Comparison of ENCODE assay signal across 16 cellular contexts in the genomic region with DNA sequence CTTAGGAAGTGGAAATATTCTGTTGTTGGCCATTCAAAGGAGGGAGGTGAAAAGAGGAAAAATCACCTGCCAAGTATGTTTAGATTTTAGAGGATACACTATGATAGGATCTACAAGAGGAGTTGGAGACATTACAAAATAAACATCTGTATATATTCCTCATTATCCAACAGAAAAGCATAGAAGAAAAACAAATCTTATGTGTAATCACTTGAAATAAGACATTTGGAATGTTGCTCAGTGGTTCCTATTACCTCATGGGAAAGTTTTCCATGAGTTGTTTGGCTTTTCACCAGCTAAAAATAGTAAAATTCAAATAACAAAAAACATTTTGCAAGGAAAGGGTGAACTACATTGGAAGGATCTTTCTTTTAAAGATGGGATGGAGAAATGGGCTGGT.
A peak's percentile ranks its signal among the peaks of the same experiment; 100 is the strongest.
DNase-seq lines count a peak whose midpoint lies in the region; ATAC-seq and TF ChIP-seq lines count a peak whose summit lies in the region.
"Had no signal": no experiment of that assay in that cellular context is flagged by ENCODE, and none has a peak within 500 bp of the region (broad histone marks: within the 10 kb centered on the region; RNA-seq: fewer than 3 reads in every experiment).

No MANE protein-coding gene starts in this region.

- no peaks in the 10 kb centered on the region for H3K27me3 ChIP-seq in fibroblast of lung (ENCODE audit: control insufficient read depth, insufficient read depth, low read length)

- no peak overlapping the region for H3K9ac ChIP-seq in fibroblast of lung (ENCODE audit: insufficient read depth, low read length)

- DNase-seq in GM03348 (ENCODE audit: low spot score) (peak; percentile 26), amniotic epithelial cell (ENCODE audit: low read depth) (peak; percentile 76), fibroblast of lung (ENCODE audit: low read depth in 2 of 2) (peak; percentile 83 to 85), stromal cell of bone marrow (ENCODE audit: low read depth) (peak; percentile 46), AML-193 (lab: John Stamatoyannopoulos, UW) (no peak)
- no peak for DNase-seq in stimulated activated naive CD4-positive, alpha-beta T cell treated with Interleukin-2 at 50 U/mL for 16 hours (lab: John Stamatoyannopoulos, UW)
- DNase-seq: CD4-positive, CD25-positive, alpha-beta regulatory T cell; DMS79 treated with DMSO at 0.1 percent for 48 hours; left ventricle myocardium superior; MV-4-11; NCI-H2081 treated with DMSO at 0.1 percent for 48 hours; RPMI8226; T-helper 1 cell had no signal

- H4K20me1 ChIP-seq in fibroblast of lung (ENCODE audit: control insufficient read depth, extremely low read depth, insufficient read depth, low read length), result no peaks in the 10 kb centered on the region

- H3K27ac ChIP-seq in fibroblast of lung (ENCODE audit: insufficient read depth, low read length), result no peak overlapping the region

- H3K4me2 ChIP-seq in fibroblast of lung (ENCODE audit: extremely low read depth, insufficient read depth, low read length), result no peak overlapping the region

- no peak overlapping the region for H3K4me3 ChIP-seq in fibroblast of lung (replicated peaks in 1 of 4; ENCODE audit: control extremely low read depth in 1 of 4, insufficient read depth in 1 of 4, low read depth in 3 of 4, low read length in 4 of 4)

- ATAC-seq in HG02852 (IDR thresholded peaks at IDR 0.05; ENCODE audit: unreplicated experiment), result no peak
- ATAC-seq: activated T-helper 17 cell treated with anti-CD3 and anti-CD28 coated beads, Interleukin-2, amount 50 U/mL, for 72 hours; HCT116; left ventricle myocardium superior had no signal

- no peaks in the 10 kb centered on the region for H3K36me3 ChIP-seq in fibroblast of lung (ENCODE audit: control insufficient read depth, insufficient read depth, low read length)

- no peaks in the 10 kb centered on the region for H3K9me3 ChIP-seq in fibroblast of lung (ENCODE audit: control insufficient read depth, insufficient read depth, low read depth, low read length)

- no peak for TF ChIP-seq CTCF in fibroblast of lung (conservative IDR thresholded peaks at IDR 0.05 in 1 of 2, IDR thresholded peaks at IDR 0.05 in 1 of 2; ENCODE audit: low read depth in 1 of 2, low read length in 2 of 2)

- no peak overlapping the region for H2AFZ ChIP-seq in fibroblast of lung (ENCODE audit: low read length)

- H3K79me2 ChIP-seq in fibroblast of lung (ENCODE audit: control insufficient read depth, insufficient read depth, low read length), result no peaks in the 10 kb centered on the region

- H3K4me1 ChIP-seq in fibroblast of lung (ENCODE audit: control insufficient read depth, extremely low read depth, insufficient read depth, low read length), result no peaks in the 10 kb centered on the region

Comparison
In these comparisons a context has a peak if more than half of its experiments do, and no peak if none do; other contexts are left out.
1. DNase-seq: peak in GM03348 (single experiment), amniotic epithelial cell (single experiment), fibroblast of lung (2 of 2) and stromal cell of bone marrow (single experiment); none in stimulated activated naive CD4-positive, alpha-beta T cell treated with Interleukin-2 at 50 U/mL for 16 hours (single experiment) and AML-193 (0 of 2).